In genomic region chr11:70660059-70660888, GRCh38 we compare ENCODE assay signal across 17 cellular contexts.
A peak's percentile ranks its signal among the peaks of the same experiment; 100 is the strongest.
DNase-seq lines count a peak whose midpoint lies in the region; ATAC-seq and TF ChIP-seq lines count a peak whose summit lies in the region.
"Had no signal": no experiment of that assay in that cellular context is flagged by ENCODE, and none has a peak within 500 bp of the region (broad histone marks: within the 10 kb centered on the region; RNA-seq: fewer than 3 reads in every experiment).

No MANE protein-coding gene starts in this region.

- H3K9me3 ChIP-seq in BLaER1, result no peaks in the 10 kb centered on the region
- no peaks in the 10 kb centered on the region for H3K9me3 ChIP-seq in neuron (ENCODE audit: low read length)

- H3K4me1 ChIP-seq in BLaER1, result peaks cover 44% of the 10 kb centered on the region
- H3K4me1 ChIP-seq in neuron (ENCODE audit: insufficient read depth, low read length), result peaks cover 56% of the 10 kb centered on the region

- H3K27ac ChIP-seq in BLaER1 (no peak overlapping the region), dorsolateral prefrontal cortex (peak overlapping the region in 51 of 59 donors; percentile 7 to 88 (median 69))

- DNase-seq in MV-4-11 (lab: John Stamatoyannopoulos, UW), result peak; percentile 93
- peak in 1 of 10 donors; percentile 51 for DNase-seq in dorsolateral prefrontal cortex
- no peak for DNase-seq in activated CD8-positive, alpha-beta T cell treated with anti-CD3 and anti-CD28 coated beads for 36 hours
- DNase-seq in immature natural killer cell, result no peak
- DNase-seq in pons (ENCODE audit: low spot score), result no peak
- DNase-seq: C1 segment of cervical spinal cord, DMS 273 treated with DMSO at 0.1 percent for 48 hours, H7, NCI-H1436, NCI-H2029 treated with DMSO at 0.1 percent for 48 hours, NCI-H510A treated with DMSO at 0.1 percent for 48 hours, SHP77 had no signal

- peaks cover 33% of the 10 kb centered on the region for H3K27me3 Mint-ChIP-seq in activated CD8-positive, alpha-beta T cell treated with anti-CD3 and anti-CD28 coated beads for 36 hours
- peaks cover 2 to 16% (median 12%) of the 10 kb centered on the region in 3 donors for H3K27me3 Mint-ChIP-seq in immature natural killer cell (ENCODE audit: low read depth in 3 of 3)

- CTCF ChIA-PET in activated CD8-positive, alpha-beta T cell treated with anti-CD3 and anti-CD28 coated beads for 36 hours (lab: Charles Lee), result no interaction called here

- no peak overlapping the region for H3K27ac Mint-ChIP-seq in activated CD8-positive, alpha-beta T cell treated with anti-CD3 and anti-CD28 coated beads for 36 hours
- H3K27ac Mint-ChIP-seq in immature natural killer cell, result no peak overlapping the region
- H3K27ac Mint-ChIP-seq: IgD-negative memory B cell had no signal

- ATAC-seq in activated CD8-positive, alpha-beta T cell treated with anti-CD3 and anti-CD28 coated beads for 36 hours, result no peak
- ATAC-seq in HG02678 (IDR thresholded peaks at IDR 0.05; ENCODE audit: unreplicated experiment), result no peak
- ATAC-seq: SK-N-SH treated with all-trans-retinoic acid at 6 μM for 48 hours had no signal

- no peak overlapping the region for H3K4me3 Mint-ChIP-seq in activated CD8-positive, alpha-beta T cell treated with anti-CD3 and anti-CD28 coated beads for 36 hours
- no peak overlapping the region for H3K4me3 Mint-ChIP-seq in immature natural killer cell

- POLR2A ChIA-PET in activated CD8-positive, alpha-beta T cell treated with anti-CD3 and anti-CD28 coated beads for 36 hours (lab: Charles Lee), result no interaction called here

- no peak overlapping the region for H2AFZ ChIP-seq in neuron (ENCODE audit: low read depth, low read length)

- H3K36me3 Mint-ChIP-seq in activated CD8-positive, alpha-beta T cell treated with anti-CD3 and anti-CD28 coated beads for 36 hours (ENCODE audit: low read depth), result no peaks in the 10 kb centered on the region
- no peaks in the 10 kb centered on the region for H3K36me3 Mint-ChIP-seq in immature natural killer cell
- H3K36me3 Mint-ChIP-seq: IgD-negative memory B cell had no signal

- H3K36me3 ChIP-seq in BLaER1, result no peaks in the 10 kb centered on the region
- peaks cover 6% of the 10 kb centered on the region for H3K36me3 ChIP-seq in neuron (ENCODE audit: insufficient read depth, low read length)

- H3K4me1 Mint-ChIP-seq in activated CD8-positive, alpha-beta T cell treated with anti-CD3 and anti-CD28 coated beads for 36 hours (ENCODE audit: low read depth), result peaks cover 3% of the 10 kb centered on the region
- no peaks in the 10 kb centered on the region for H3K4me1 Mint-ChIP-seq in immature natural killer cell
- H3K4me1 Mint-ChIP-seq: IgD-negative memory B cell had no signal

- no peak for TF ChIP-seq CTCF in dorsolateral prefrontal cortex (IDR thresholded peaks at IDR 0.05 in 54 of 56, conservative IDR thresholded peaks at IDR 0.05 in 2 of 56; ENCODE audit: low read depth in 1 of 56, partially characterized antibody in 56 of 56)
- TF ChIP-seq CTCF in activated CD8-positive, alpha-beta T cell treated with anti-CD3 and anti-CD28 coated beads for 36 hours (IDR thresholded peaks at IDR 0.05), result no peak

- H4K20me1 ChIP-seq in BLaER1, result peaks cover 37% of the 10 kb centered on the region

- intact Hi-C loops in dorsolateral prefrontal cortex (cut with DNase I), result no loop called here
- intact Hi-C loops in activated CD8-positive, alpha-beta T cell treated with anti-CD3 and anti-CD28 coated beads for 36 hours (cut with micrococcal nuclease), result no loop called here

- peak overlapping the region; percentile 42 for H3K4me2 ChIP-seq in BLaER1

- no peaks in the 10 kb centered on the region for H3K9me3 Mint-ChIP-seq in activated CD8-positive, alpha-beta T cell treated with anti-CD3 and anti-CD28 coated beads for 36 hours
- no peaks in the 10 kb centered on the region for H3K9me3 Mint-ChIP-seq in immature natural killer cell
- H3K9me3 Mint-ChIP-seq: IgD-negative memory B cell had no signal

- H3K9ac ChIP-seq in BLaER1, result no peak overlapping the region

- H3K27me3 ChIP-seq in BLaER1, result peaks cover 66% of the 10 kb centered on the region
- peaks cover 0 to 12% (median 0%) of the 10 kb centered on the region in 45 donors for H3K27me3 ChIP-seq in dorsolateral prefrontal cortex
- H3K27me3 ChIP-seq in neuron (ENCODE audit: insufficient read depth, low read length), result no peaks in the 10 kb centered on the region

- no peak overlapping the region for H3K4me3 ChIP-seq in BLaER1
- H3K4me3 ChIP-seq in dorsolateral prefrontal cortex, result peak overlapping the region in 58 of 59 donors; percentile 17 to 80 (median 64)
- peak overlapping the region; percentile 60 for H3K4me3 ChIP-seq in neuron (ENCODE audit: low read length)
